In the genomic region with DNA sequence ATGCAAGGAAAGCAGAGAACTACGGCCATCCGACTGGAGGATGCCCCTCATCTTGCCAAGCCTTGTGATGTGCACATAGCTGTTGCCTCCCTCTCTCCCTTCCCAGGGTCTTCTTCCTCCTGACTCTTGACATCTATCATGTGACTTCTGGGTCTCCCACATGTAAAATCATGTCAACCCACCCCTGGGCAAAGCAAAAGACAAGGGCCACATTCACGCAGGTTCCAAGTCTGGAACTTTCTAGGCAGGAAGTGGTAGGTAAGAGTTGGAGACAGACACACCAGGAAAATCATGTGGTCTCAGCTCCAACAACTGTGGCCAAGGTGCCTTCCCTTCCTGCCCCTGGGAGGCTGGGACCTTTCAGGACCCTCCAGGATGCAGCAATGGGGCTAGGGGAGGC, we compare ENCODE assay signal across 19 cellular contexts.
DNase-seq lines count a peak whose midpoint lies in the region; ATAC-seq and TF ChIP-seq lines count a peak whose summit lies in the region.
"Had no signal": no experiment of that assay in that cellular context is flagged by ENCODE, and none has a peak within 500 bp of the region (broad histone marks: within the 10 kb centered on the region; RNA-seq: fewer than 3 reads in every experiment).

No MANE protein-coding gene starts in this region.

- intact Hi-C loops in heart left ventricle (cut with DNase I) = loop anchor here in 1 of 10 donors (10.0 kb wide), 1 partner anchor 187 kb away; a partner anchor contains a TSS
- intact Hi-C loops in esophagus muscularis mucosa (cut with DNase I) = no loop called here

- TF ChIP-seq CTCF in heart left ventricle (IDR thresholded peaks at IDR 0.05) = no peak
- TF ChIP-seq CTCF in right atrium auricular region (IDR thresholded peaks at IDR 0.05) = no peak
- no peak for TF ChIP-seq CTCF in esophagus muscularis mucosa (IDR thresholded peaks at IDR 0.05)
- no peak for TF ChIP-seq CTCF in osteocyte (IDR thresholded peaks at IDR 0.05)
- no peak for TF ChIP-seq CTCF in type B pancreatic cell (conservative IDR thresholded peaks at IDR 0.05)
- TF ChIP-seq CTCF in chondrocyte (IDR thresholded peaks at IDR 0.05) = no peak

- no peaks in the 10 kb centered on the region for H3K27me3 ChIP-seq in heart left ventricle
- H3K27me3 ChIP-seq in right atrium auricular region = no peaks in the 10 kb centered on the region
- H3K27me3 ChIP-seq in esophagus muscularis mucosa = no peaks in the 10 kb centered on the region

- H3K27ac Mint-ChIP-seq in osteocyte (ENCODE audit: unreplicated experiment) (no peak overlapping the region), type B pancreatic cell (no peak overlapping the region), chondrocyte (ENCODE audit: unreplicated experiment) (no peak overlapping the region)
- H3K27ac Mint-ChIP-seq: CD4-positive, alpha-beta T cell; GM23338 had no signal

- TF ChIP-seq POLR2A in heart left ventricle (IDR thresholded peaks at IDR 0.05) = no peak
- no peak for TF ChIP-seq POLR2A in esophagus muscularis mucosa (IDR thresholded peaks at IDR 0.05; ENCODE audit: low read depth)

- H3K4me1 ChIP-seq in heart left ventricle (peaks cover 0 to 50% (median 18%) of the 10 kb centered on the region in 12 donors), right atrium auricular region (peaks cover 0 to 30% of the 10 kb centered on the region in 2 donors), esophagus muscularis mucosa (peaks cover 11 to 40% (median 27%) of the 10 kb centered on the region in 4 donors)

- no peaks in the 10 kb centered on the region for H3K36me3 ChIP-seq in heart left ventricle
- no peaks in the 10 kb centered on the region for H3K36me3 ChIP-seq in right atrium auricular region
- H3K36me3 ChIP-seq in esophagus muscularis mucosa = no peaks in the 10 kb centered on the region

- H3K9me3 ChIP-seq in heart left ventricle (peaks cover 0 to 7% (median 0%) of the 10 kb centered on the region in 12 donors), right atrium auricular region (no peaks in the 10 kb centered on the region), esophagus muscularis mucosa (no peaks in the 10 kb centered on the region)

- no peak overlapping the region for H3K4me3 Mint-ChIP-seq in osteocyte (ENCODE audit: unreplicated experiment)
- no peak overlapping the region for H3K4me3 Mint-ChIP-seq in type B pancreatic cell
- H3K4me3 Mint-ChIP-seq in chondrocyte (ENCODE audit: unreplicated experiment) = no peak overlapping the region
- H3K4me3 Mint-ChIP-seq: CD4-positive, alpha-beta T cell; GM23338 had no signal

- H3K4me1 Mint-ChIP-seq in osteocyte (ENCODE audit: unreplicated experiment) (peaks cover 55% of the 10 kb centered on the region), type B pancreatic cell (ENCODE audit: unreplicated experiment) (peaks cover 21% of the 10 kb centered on the region), chondrocyte (ENCODE audit: low read depth) (peaks cover 51% of the 10 kb centered on the region)

- no peak for ATAC-seq in heart left ventricle
- ATAC-seq: A549, GM23338 had no signal

- no peaks in the 10 kb centered on the region for H3K36me3 Mint-ChIP-seq in osteocyte (ENCODE audit: unreplicated experiment)
- H3K36me3 Mint-ChIP-seq in type B pancreatic cell = no peaks in the 10 kb centered on the region
- no peaks in the 10 kb centered on the region for H3K36me3 Mint-ChIP-seq in chondrocyte (ENCODE audit: low read depth)

- H3K4me3 ChIP-seq in heart left ventricle (no peak overlapping the region), right atrium auricular region (no peak overlapping the region), esophagus muscularis mucosa (no peak overlapping the region)
- H3K4me3 ChIP-seq: A549, GM23338 had no signal

- no peak for DNase-seq in heart left ventricle
- DNase-seq in right atrium auricular region (ENCODE audit: low spot score) = no peak
- peak; percentile 82 for DNase-seq in esophagus muscularis mucosa (ENCODE audit: extremely low spot score)
- peak; percentile 63 for DNase-seq in osteocyte (ENCODE audit: extremely low spot score, unreplicated experiment)
- peak; percentile 39 for DNase-seq in type B pancreatic cell (ENCODE audit: extremely low spot score, unreplicated experiment)
- no peak for DNase-seq in NOMO-1 (lab: John Stamatoyannopoulos, UW; ENCODE audit: unreplicated experiment in 2 of 2)
- DNase-seq in chondrocyte (ENCODE audit: low spot score) = no peak
- no peak for DNase-seq in NK-92 (lab: John Stamatoyannopoulos, UW; ENCODE audit: unreplicated experiment)
- DNase-seq: AML-193; CD4-positive, alpha-beta T cell; DMS153; DMS79 treated with DMSO at 0.1 percent for 48 hours; GF-D8; HCEC 1CT had no signal

- WGBS in heart left ventricle, 4 donors = 97 to 100% (median 97%) methylated on average over 3 of the region's 3 CpGs
- 100% methylated on average over 3 of the region's 3 CpGs for WGBS in esophagus muscularis mucosa

- H3K9me3 Mint-ChIP-seq in osteocyte (ENCODE audit: unreplicated experiment) (no peaks in the 10 kb centered on the region), type B pancreatic cell (no peaks in the 10 kb centered on the region), chondrocyte (ENCODE audit: low read depth) (peaks cover 3% of the 10 kb centered on the region)

- H3K27ac ChIP-seq in heart left ventricle (peak overlapping the region in 9 of 12 donors; percentile 17 to 78 (median 66)), right atrium auricular region (peak overlapping the region in 1 of 2 donors; percentile 66), esophagus muscularis mucosa (replicated peaks in 1 of 4) (peak overlapping the region in 1 of 4 donors; percentile 67)
- H3K27ac ChIP-seq: 22Rv1, A549, C4-2B, HL-60 had no signal

- peaks cover 16% of the 10 kb centered on the region for H3K27me3 Mint-ChIP-seq in osteocyte (ENCODE audit: unreplicated experiment)
- no peaks in the 10 kb centered on the region for H3K27me3 Mint-ChIP-seq in type B pancreatic cell
- peaks cover 6% of the 10 kb centered on the region for H3K27me3 Mint-ChIP-seq in chondrocyte (ENCODE audit: low read depth)

- no peak for TF ChIP-seq EP300 in esophagus muscularis mucosa (IDR thresholded peaks at IDR 0.05)

Comparison
In these comparisons a context has a peak if more than half of its experiments do, and no peak if none do; other contexts are left out.
1. DNase-seq: peak in esophagus muscularis mucosa (single experiment), osteocyte (single experiment) and type B pancreatic cell (single experiment); none in heart left ventricle (0 of 5), right atrium auricular region (single experiment), NOMO-1 (0 of 2), chondrocyte (single experiment) and NK-92 (single experiment).